Comparison of ENCODE assay signal across 2 cellular contexts in the genomic region with DNA sequence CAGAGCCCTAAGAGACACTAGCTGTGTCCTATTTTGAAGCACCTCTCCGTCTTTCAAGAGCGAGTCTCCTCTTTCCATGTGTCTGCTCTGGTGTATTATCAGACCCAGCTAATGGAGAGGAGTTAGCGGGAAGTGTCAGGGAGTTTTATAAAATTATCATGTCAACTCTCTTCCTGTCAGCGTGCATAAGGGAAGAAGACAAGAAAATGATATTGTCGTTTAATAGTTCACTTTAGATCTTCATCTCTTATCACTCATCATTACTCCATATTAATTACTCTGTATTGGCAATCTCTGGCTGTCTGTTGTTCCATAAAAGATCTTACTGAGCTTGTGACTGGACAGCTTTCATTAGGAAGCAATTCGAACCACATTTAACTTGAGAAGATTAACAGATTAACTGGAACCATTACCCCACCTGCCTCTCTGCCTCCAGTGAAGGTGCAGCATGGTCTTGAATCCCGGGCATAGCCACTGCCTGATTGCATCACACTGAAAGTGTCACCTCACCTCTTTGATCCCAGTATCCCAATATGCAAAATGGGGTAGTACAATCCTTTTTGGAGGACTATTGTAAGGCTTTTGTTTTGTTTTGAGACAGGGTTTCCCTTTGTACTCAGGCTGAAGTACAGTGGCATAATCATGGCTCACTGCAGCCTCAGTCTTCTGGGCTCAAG.
TF ChIP-seq lines count a peak whose summit lies in the region.

No MANE protein-coding gene starts in this region.

TF ChIP-seq in SK-N-SH, 30 proteins besides CTCF, POLR2A, EP300 and RAD21 (continued from another document):
- TF ChIP-seq PBX3 (IDR thresholded peaks at IDR 0.05) (no peak), SMC3 (IDR thresholded peaks at IDR 0.05; ENCODE audit: low read depth, low read length) (no peak), RFX5 (IDR thresholded peaks at IDR 0.05; ENCODE audit: low read length) (no peak)

TF ChIP-seq in SK-N-SH treated with all-trans-retinoic acid at 6 μM for 48 hours, 23 proteins besides CTCF, POLR2A, EP300 and RAD21 (continued from another document):
- TF ChIP-seq, protein P1, sequence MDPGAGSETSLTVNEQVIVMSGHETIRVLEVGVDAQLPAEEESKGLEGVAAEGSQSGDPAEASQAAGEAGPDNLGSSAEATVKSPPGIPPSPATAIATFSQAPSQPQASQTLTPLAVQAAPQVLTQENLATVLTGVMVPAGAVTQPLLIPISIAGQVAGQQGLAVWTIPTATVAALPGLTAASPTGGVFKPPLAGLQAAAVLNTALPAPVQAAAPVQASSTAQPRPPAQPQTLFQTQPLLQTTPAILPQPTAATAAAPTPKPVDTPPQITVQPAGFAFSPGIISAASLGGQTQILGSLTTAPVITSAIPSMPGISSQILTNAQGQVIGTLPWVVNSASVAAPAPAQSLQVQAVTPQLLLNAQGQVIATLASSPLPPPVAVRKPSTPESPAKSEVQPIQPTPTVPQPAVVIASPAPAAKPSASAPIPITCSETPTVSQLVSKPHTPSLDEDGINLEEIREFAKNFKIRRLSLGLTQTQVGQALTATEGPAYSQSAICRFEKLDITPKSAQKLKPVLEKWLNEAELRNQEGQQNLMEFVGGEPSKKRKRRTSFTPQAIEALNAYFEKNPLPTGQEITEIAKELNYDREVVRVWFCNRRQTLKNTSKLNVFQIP (CRISPR knock-in tag; IDR thresholded peaks at IDR 0.05; ENCODE audit: borderline replicate concordance, low read depth): no peak
- TF ChIP-seq PPARA (CRISPR knock-in tag; IDR thresholded peaks at IDR 0.05; ENCODE audit: borderline replicate concordance) (no peak), TOX (CRISPR knock-in tag; IDR thresholded peaks at IDR 0.05; ENCODE audit: borderline replicate concordance) (no peak), ZFP3 (CRISPR knock-in tag; IDR thresholded peaks at IDR 0.05) (no peak), ZNF565 (CRISPR knock-in tag; conservative IDR thresholded peaks at IDR 0.05; ENCODE audit: low read depth) (no peak)
- TF ChIP-seq, protein P2, sequence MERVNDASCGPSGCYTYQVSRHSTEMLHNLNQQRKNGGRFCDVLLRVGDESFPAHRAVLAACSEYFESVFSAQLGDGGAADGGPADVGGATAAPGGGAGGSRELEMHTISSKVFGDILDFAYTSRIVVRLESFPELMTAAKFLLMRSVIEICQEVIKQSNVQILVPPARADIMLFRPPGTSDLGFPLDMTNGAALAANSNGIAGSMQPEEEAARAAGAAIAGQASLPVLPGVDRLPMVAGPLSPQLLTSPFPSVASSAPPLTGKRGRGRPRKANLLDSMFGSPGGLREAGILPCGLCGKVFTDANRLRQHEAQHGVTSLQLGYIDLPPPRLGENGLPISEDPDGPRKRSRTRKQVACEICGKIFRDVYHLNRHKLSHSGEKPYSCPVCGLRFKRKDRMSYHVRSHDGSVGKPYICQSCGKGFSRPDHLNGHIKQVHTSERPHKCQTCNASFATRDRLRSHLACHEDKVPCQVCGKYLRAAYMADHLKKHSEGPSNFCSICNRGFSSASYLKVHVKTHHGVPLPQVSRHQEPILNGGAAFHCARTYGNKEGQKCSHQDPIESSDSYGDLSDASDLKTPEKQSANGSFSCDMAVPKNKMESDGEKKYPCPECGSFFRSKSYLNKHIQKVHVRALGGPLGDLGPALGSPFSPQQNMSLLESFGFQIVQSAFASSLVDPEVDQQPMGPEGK (CRISPR knock-in tag; IDR thresholded peaks at IDR 0.05; ENCODE audit: borderline replicate concordance): no peak
- TF ChIP-seq, protein P3, sequence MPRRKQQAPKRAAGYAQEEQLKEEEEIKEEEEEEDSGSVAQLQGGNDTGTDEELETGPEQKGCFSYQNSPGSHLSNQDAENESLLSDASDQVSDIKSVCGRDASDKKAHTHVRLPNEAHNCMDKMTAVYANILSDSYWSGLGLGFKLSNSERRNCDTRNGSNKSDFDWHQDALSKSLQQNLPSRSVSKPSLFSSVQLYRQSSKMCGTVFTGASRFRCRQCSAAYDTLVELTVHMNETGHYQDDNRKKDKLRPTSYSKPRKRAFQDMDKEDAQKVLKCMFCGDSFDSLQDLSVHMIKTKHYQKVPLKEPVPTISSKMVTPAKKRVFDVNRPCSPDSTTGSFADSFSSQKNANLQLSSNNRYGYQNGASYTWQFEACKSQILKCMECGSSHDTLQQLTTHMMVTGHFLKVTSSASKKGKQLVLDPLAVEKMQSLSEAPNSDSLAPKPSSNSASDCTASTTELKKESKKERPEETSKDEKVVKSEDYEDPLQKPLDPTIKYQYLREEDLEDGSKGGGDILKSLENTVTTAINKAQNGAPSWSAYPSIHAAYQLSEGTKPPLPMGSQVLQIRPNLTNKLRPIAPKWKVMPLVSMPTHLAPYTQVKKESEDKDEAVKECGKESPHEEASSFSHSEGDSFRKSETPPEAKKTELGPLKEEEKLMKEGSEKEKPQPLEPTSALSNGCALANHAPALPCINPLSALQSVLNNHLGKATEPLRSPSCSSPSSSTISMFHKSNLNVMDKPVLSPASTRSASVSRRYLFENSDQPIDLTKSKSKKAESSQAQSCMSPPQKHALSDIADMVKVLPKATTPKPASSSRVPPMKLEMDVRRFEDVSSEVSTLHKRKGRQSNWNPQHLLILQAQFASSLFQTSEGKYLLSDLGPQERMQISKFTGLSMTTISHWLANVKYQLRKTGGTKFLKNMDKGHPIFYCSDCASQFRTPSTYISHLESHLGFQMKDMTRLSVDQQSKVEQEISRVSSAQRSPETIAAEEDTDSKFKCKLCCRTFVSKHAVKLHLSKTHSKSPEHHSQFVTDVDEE (CRISPR knock-in tag; IDR thresholded peaks at IDR 0.05): no peak
